13 cellular contexts compared by ENCODE assay signal in the genomic region with DNA sequence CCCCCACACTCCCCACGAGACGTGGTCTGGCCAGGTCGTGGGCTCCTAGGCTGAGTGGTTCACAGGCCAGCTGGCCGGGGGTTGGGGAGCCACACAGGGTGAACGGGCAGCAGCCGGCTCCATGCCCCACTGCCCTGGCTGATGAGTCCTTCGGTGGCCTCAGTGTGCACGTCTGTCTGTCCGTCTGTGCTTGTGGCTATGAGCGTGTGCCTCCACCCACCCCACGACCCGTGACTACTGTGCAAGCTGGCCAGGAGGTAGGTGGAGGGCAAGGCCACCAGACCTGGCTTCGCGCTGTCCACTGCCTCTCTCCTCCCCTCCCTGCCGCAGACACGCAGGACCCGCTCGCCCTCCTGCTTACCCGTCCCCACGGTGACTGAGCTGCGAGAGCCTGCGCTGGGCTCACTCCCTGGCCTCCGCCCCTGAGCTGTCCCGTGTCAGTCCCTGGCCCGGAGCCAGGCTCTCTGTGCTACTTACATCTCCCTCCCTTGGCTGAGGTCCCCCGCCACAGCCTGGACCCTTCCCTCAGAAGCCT. TPM values are rescaled to one million over a fixed set of nuclear protein-coding genes. Genes with fewer than 3 reads are reported as not detected.
A peak's percentile ranks its signal among the peaks of the same experiment; 100 is the strongest.
DNase-seq lines count a peak whose midpoint lies in the region; ATAC-seq and TF ChIP-seq lines count a peak whose summit lies in the region.
"Had no signal": no experiment of that assay in that cellular context is flagged by ENCODE, and none has a peak within 500 bp of the region (broad histone marks: within the 10 kb centered on the region; RNA-seq: fewer than 3 reads in every experiment).

No MANE protein-coding gene starts in this region.

- no peaks in the 10 kb centered on the region for H3K9me3 ChIP-seq in osteoblast (ENCODE audit: low read depth, low read length)
- no peaks in the 10 kb centered on the region for H3K9me3 ChIP-seq in aorta (ENCODE audit: control insufficient read depth, low read length)

- no peaks in the 10 kb centered on the region for H4K20me1 ChIP-seq in osteoblast (ENCODE audit: insufficient read depth, low read length)

- WGBS in aorta, 2 donors, result 44 to 46% methylated on average over 23 to 26 of the region's 26 CpGs

- H3K27me3 ChIP-seq in osteoblast (ENCODE audit: insufficient read depth, low read length) (no peaks in the 10 kb centered on the region), aorta (ENCODE audit: control insufficient read depth in 1 of 2, insufficient read depth in 2 of 2, low read length in 1 of 2) (no peaks in the 10 kb centered on the region)

- intact Hi-C loops in left ventricle myocardium superior (cut with micrococcal nuclease) (no loop called here), aorta (cut with DNase I) (no loop called here)

- H3K4me1 ChIP-seq in osteoblast (ENCODE audit: insufficient read depth, low read length) (no peaks in the 10 kb centered on the region), aorta (ENCODE audit: control insufficient read depth in 1 of 2, insufficient read depth in 2 of 2, low read length in 2 of 2) (no peaks in the 10 kb centered on the region)

- H3K27ac ChIP-seq in osteoblast (ENCODE audit: low read depth, low read length) (no peak overlapping the region), aorta (ENCODE audit: low read depth in 1 of 2, low read length in 2 of 2) (peak overlapping the region in 1 of 2 donors; percentile 4)
- H3K27ac ChIP-seq: parathyroid adenoma had no signal

- H3K4me2 ChIP-seq in osteoblast (ENCODE audit: insufficient read depth, low read length), result no peak overlapping the region

- no peaks in the 10 kb centered on the region for H3K79me2 ChIP-seq in osteoblast (ENCODE audit: insufficient read depth, low read length)
- H3K79me2 ChIP-seq: parathyroid adenoma had no signal

- DNase-seq in cerebellum (ENCODE audit: low spot score) (peak; percentile 56), left ventricle myocardium superior (peak; percentile 94), osteoblast (ENCODE audit: insufficient read length, low spot score, missing footprints) (peak; percentile 62), aorta (peak; percentile 81 to 90), NCI-H82 treated with DMSO at 0.1 percent for 48 hours (lab: John Stamatoyannopoulos, UW; ENCODE audit: unreplicated experiment) (no peak), kidney glomerular epithelial cell (lab: John Stamatoyannopoulos, UW) (no peak)
- no peak for DNase-seq in activated CD8-positive, alpha-beta memory T cell treated with anti-CD3 and anti-CD28 coated beads for 24 hours
- DNase-seq: activated gamma-delta T cell; hippocampal formation; NCI-H1694; NCI-H526 treated with DMSO at 0.1 percent for 48 hours; stimulated activated CD4-positive, alpha-beta T cell treated with anti-CD3 and anti-CD28 coated beads, Interleukin-2, amount 100 ng/mL, for 24 hours had no signal

- no peak overlapping the region for H2AFZ ChIP-seq in osteoblast (ENCODE audit: low read length)
- H2AFZ ChIP-seq: parathyroid adenoma had no signal

- TF ChIP-seq CTCF in osteoblast (IDR thresholded peaks at IDR 0.05; ENCODE audit: extremely low read depth, low read depth, low read length), result no peak

- no peak overlapping the region for H3K4me3 ChIP-seq in osteoblast (ENCODE audit: insufficient read depth, low read length)
- no peak overlapping the region for H3K4me3 ChIP-seq in aorta (ENCODE audit: low read length in 2 of 2)

- ATAC-seq in left ventricle myocardium superior, result peak; percentile 61
- peak; percentile 62 for ATAC-seq in aorta (ENCODE audit: low FRiP score)

- peaks cover 31% of the 10 kb centered on the region for H3K36me3 ChIP-seq in osteoblast (ENCODE audit: insufficient read depth, low read length)
- no peaks in the 10 kb centered on the region for H3K36me3 ChIP-seq in aorta (ENCODE audit: control insufficient read depth in 1 of 2, insufficient read depth in 2 of 2, low read length in 1 of 2)

RNA-seq across cellular contexts. Expression of gene CSDC2, which starts 14.1 kb away (rescaled TPM):
- total RNA-seq in cerebellum, result 9.1 TPM
- total RNA-seq in left ventricle myocardium superior, result 223 TPM
- total RNA-seq in osteoblast, result 0.88 and 1.1 TPM in 2 replicates
- total RNA-seq in aorta, result 10 to 100 TPM; 28.2 to 76.9 TPM
- polyA plus RNA-seq in aorta, result 100 to 1,000 TPM in 1 of 2 donors, 10 to 100 TPM in 1; 19.2 to 129 TPM

RNA-seq across cellular contexts. Expression of gene PMM1, which starts 14.7 kb away (rescaled TPM):
- total RNA-seq in cerebellum, result 13.9 TPM
- 12.9 TPM for total RNA-seq in left ventricle myocardium superior
- 15.6 and 18.9 TPM in 2 replicates for total RNA-seq in osteoblast
- 10 to 100 TPM; 23.8 to 25.2 TPM for total RNA-seq in aorta
- 100 to 1,000 TPM in 1 of 2 donors, 10 to 100 TPM in 1; 43.6 to 101 TPM for polyA plus RNA-seq in aorta

RNA-seq across cellular contexts. Expression of gene POLR3H, which starts 30.6 kb away (rescaled TPM):
- total RNA-seq in cerebellum (24.4 TPM), left ventricle myocardium superior (17.9 TPM), osteoblast (26.2 and 27.9 TPM in 2 replicates), aorta (10 to 100 TPM; 25.3 to 29.2 TPM)
- polyA plus RNA-seq in aorta, result 10 to 100 TPM in 1 of 2 donors, 1 to 10 TPM in 1; 9.4 to 21.0 TPM

RNA-seq across cellular contexts. Expression of gene DESI1, which starts 45.9 kb away (rescaled TPM):
- 18.8 TPM for total RNA-seq in cerebellum
- total RNA-seq in left ventricle myocardium superior, result 53.6 TPM
- 16.3 and 18.3 TPM in 2 replicates for total RNA-seq in osteoblast
- 10 to 100 TPM; 21.1 to 21.5 TPM for total RNA-seq in aorta
- polyA plus RNA-seq in aorta, result 10 to 100 TPM in 1 of 2 donors, 1 to 10 TPM in 1; 6.4 to 11.9 TPM

RNA-seq across cellular contexts. Expression of gene XRCC6, which starts 46.2 kb away (rescaled TPM):
- total RNA-seq in cerebellum (131 TPM), left ventricle myocardium superior (172 TPM), osteoblast (247 and 251 TPM in 2 replicates), aorta (100 to 1,000 TPM; 131 to 132 TPM)
- 100 to 1,000 TPM in 1 of 2 donors, 10 to 100 TPM in 1; 93.7 to 124 TPM for polyA plus RNA-seq in aorta

Comparison
In these comparisons a context has a peak if more than half of its experiments do, and no peak if none do; other contexts are left out.
1. DNase-seq: peak in cerebellum (single experiment), left ventricle myocardium superior (single experiment), osteoblast (single experiment) and aorta (2 of 2); none in NCI-H82 treated with DMSO at 0.1 percent for 48 hours (single experiment), activated CD8-positive, alpha-beta memory T cell treated with anti-CD3 and anti-CD28 coated beads for 24 hours (single experiment) and kidney glomerular epithelial cell (single experiment).